ENCODE assay signal across 1 cellular context in genomic region chr2:98606431-98606830, GRCh38.
TF ChIP-seq lines count a peak whose summit lies in the region.

No MANE protein-coding gene starts in this region.

TF ChIP-seq in GM23338, 12 proteins besides CTCF, POLR2A, EP300 and RAD21:
- TF ChIP-seq, protein P1, sequence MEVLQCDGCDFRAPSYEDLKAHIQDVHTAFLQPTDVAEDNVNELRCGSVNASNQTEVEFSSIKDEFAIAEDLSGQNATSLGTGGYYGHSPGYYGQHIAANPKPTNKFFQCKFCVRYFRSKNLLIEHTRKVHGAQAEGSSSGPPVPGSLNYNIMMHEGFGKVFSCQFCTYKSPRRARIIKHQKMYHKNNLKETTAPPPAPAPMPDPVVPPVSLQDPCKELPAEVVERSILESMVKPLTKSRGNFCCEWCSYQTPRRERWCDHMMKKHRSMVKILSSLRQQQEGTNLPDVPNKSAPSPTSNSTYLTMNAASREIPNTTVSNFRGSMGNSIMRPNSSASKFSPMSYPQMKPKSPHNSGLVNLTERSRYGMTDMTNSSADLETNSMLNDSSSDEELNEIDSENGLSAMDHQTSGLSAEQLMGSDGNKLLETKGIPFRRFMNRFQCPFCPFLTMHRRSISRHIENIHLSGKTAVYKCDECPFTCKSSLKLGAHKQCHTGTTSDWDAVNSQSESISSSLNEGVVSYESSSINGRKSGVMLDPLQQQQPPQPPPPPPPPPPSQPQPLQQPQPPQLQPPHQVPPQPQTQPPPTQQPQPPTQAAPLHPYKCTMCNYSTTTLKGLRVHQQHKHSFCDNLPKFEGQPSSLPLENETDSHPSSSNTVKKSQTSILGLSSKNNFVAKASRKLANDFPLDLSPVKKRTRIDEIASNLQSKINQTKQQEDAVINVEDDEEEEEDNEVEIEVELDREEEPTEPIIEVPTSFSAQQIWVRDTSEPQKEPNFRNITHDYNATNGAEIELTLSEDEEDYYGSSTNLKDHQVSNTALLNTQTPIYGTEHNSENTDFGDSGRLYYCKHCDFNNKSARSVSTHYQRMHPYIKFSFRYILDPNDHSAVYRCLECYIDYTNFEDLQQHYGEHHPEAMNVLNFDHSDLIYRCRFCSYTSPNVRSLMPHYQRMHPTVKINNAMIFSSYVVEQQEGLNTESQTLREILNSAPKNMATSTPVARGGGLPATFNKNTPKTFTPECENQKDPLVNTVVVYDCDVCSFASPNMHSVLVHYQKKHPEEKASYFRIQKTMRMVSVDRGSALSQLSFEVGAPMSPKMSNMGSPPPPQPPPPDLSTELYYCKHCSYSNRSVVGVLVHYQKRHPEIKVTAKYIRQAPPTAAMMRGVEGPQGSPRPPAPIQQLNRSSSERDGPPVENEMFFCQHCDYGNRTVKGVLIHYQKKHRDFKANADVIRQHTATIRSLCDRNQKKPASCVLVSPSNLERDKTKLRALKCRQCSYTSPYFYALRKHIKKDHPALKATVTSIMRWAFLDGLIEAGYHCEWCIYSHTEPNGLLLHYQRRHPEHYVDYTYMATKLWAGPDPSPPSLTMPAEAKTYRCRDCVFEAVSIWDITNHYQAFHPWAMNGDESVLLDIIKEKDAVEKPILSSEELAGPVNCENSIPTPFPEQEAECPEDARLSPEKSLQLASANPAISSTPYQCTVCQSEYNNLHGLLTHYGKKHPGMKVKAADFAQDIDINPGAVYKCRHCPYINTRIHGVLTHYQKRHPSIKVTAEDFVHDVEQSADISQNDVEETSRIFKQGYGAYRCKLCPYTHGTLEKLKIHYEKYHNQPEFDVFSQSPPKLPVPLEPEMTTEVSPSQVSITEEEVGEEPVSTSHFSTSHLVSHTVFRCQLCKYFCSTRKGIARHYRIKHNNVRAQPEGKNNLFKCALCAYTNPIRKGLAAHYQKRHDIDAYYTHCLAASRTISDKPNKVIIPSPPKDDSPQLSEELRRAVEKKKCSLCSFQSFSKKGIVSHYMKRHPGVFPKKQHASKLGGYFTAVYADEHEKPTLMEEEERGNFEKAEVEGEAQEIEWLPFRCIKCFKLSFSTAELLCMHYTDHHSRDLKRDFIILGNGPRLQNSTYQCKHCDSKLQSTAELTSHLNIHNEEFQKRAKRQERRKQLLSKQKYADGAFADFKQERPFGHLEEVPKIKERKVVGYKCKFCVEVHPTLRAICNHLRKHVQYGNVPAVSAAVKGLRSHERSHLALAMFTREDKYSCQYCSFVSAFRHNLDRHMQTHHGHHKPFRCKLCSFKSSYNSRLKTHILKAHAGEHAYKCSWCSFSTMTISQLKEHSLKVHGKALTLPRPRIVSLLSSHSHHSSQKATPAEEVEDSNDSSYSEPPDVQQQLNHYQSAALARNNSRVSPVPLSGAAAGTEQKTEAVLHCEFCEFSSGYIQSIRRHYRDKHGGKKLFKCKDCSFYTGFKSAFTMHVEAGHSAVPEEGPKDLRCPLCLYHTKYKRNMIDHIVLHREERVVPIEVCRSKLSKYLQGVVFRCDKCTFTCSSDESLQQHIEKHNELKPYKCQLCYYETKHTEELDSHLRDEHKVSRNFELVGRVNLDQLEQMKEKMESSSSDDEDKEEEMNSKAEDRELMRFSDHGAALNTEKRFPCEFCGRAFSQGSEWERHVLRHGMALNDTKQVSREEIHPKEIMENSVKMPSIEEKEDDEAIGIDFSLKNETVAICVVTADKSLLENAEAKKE (CRISPR knock-in tag; IDR thresholded peaks at IDR 0.05), result no peak
- TF ChIP-seq EZH2phosphoT487 (IDR thresholded peaks at IDR 0.05; ENCODE audit: unreplicated experiment), result no peak
- TF ChIP-seq ZNF114 (CRISPR knock-in tag; IDR thresholded peaks at IDR 0.05), result no peak
- TF ChIP-seq NANOG (IDR thresholded peaks at IDR 0.05; ENCODE audit: borderline replicate concordance), result no peak
- no peak for TF ChIP-seq REST (IDR thresholded peaks at IDR 0.05; ENCODE audit: unreplicated experiment)
- no peak for TF ChIP-seq STAT1 (IDR thresholded peaks at IDR 0.05; ENCODE audit: unreplicated experiment)
- TF ChIP-seq ZNF331 (CRISPR knock-in tag; IDR thresholded peaks at IDR 0.05; ENCODE audit: low read depth), result no peak
- TF ChIP-seq CREB1 (CRISPR knock-in tag; IDR thresholded peaks at IDR 0.05; ENCODE audit: low read depth), result no peak
- TF ChIP-seq POLR2AphosphoS5 (IDR thresholded peaks at IDR 0.05; ENCODE audit: low read depth), result no peak
TF ChIP-seq in GM23338: peak in this region for 0.
